ENCODE assay signal across 1 cellular context in genomic region chr6:107511410-107512070, GRCh38.
TF ChIP-seq lines count a peak whose summit lies in the region.

No MANE protein-coding gene starts in this region.

TF ChIP-seq in K562, 482 proteins besides CTCF, POLR2A, EP300 and RAD21 (continued from another document):
- no peak for TF ChIP-seq HDAC6 (IDR thresholded peaks at IDR 0.05; ENCODE audit: low read depth, low read length)
TF ChIP-seq in K562: peak in this region for 1.
